ENCODE assay signal across 8 cellular contexts in the genomic region with DNA sequence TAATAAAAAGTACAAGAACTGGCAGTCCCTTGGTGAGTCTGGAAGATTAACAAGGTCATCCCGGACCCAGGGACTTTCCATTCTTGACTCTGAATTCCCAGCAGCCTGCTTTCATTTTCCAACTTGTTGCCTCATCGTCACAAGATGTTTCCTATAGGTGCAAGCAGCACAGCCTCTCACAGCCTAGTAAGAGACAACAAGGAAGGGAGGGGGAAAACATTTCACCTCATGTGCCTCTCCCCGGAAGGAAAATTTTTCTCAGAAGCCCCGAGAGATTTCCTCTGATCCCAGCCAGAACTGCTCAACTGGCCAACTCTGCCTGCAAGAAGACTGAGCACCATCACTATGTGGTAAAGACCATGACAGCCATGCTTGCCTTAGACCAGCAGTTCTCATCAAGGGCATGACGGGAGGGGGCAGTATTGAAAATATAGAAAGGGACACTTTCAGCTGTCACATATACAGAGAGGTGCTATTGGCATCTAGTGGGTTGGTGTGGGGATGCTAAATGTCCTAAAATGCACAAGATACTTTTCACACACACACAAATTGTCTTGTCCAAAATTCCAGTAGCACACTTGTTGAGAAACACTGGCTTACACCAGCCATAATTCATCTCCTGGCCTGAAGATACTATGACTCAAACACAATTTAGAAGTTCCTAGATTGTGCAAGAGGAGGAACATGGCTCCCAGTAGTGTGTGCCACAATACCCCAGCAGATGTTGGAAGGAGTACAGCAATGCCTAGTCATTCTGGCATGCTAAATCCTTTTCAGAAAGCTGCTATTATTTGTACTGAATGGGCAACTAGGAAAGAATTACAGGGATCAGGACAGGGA. TPM values are rescaled to one million over a fixed set of nuclear protein-coding genes. Genes with fewer than 3 reads are reported as not detected.
DNase-seq lines count a peak whose midpoint lies in the region; ATAC-seq lines count a peak whose summit lies in the region.

No MANE protein-coding gene starts in this region.

- no peak for ATAC-seq in GM19324 (IDR thresholded peaks at IDR 0.05; ENCODE audit: low FRiP score, unreplicated experiment)

- H3K27me3 Mint-ChIP-seq in immature natural killer cell (ENCODE audit: low read depth in 3 of 3), result no peaks in the 10 kb centered on the region
- no peaks in the 10 kb centered on the region for H3K27me3 Mint-ChIP-seq in activated T-cell treated with anti-CD3 and anti-CD28 coated beads, Interleukin-2, amount 50 U/mL, for 24 hours

- no peaks in the 10 kb centered on the region for H3K9me3 Mint-ChIP-seq in immature natural killer cell
- no peaks in the 10 kb centered on the region for H3K9me3 Mint-ChIP-seq in activated T-cell treated with anti-CD3 and anti-CD28 coated beads, Interleukin-2, amount 50 U/mL, for 24 hours

- peak; percentile 76 for DNase-seq in AG08396 (ENCODE audit: low spot score)
- peak; percentile 20 for DNase-seq in NCI-H1694 treated with DMSO at 0.1 percent for 48 hours (lab: John Stamatoyannopoulos, UW)
- DNase-seq in epidermal melanocyte (ENCODE audit: insufficient read length, low spot score), result peak; percentile 64
- peak; percentile 73 for DNase-seq in myocyte (ENCODE audit: low read depth)
- no peak for DNase-seq in NAMALWA (ENCODE audit: low spot score)
- no peak for DNase-seq in immature natural killer cell
- DNase-seq in activated T-cell treated with anti-CD3 and anti-CD28 coated beads, Interleukin-2, amount 50 U/mL, for 24 hours, result no peak

- no peaks in the 10 kb centered on the region for H3K36me3 Mint-ChIP-seq in immature natural killer cell
- peaks cover 15% of the 10 kb centered on the region for H3K36me3 Mint-ChIP-seq in activated T-cell treated with anti-CD3 and anti-CD28 coated beads, Interleukin-2, amount 50 U/mL, for 24 hours (ENCODE audit: low read depth)

- peaks cover 0 to 6% of the 10 kb centered on the region in 2 donors for H3K4me1 Mint-ChIP-seq in immature natural killer cell
- peaks cover 14% of the 10 kb centered on the region for H3K4me1 Mint-ChIP-seq in activated T-cell treated with anti-CD3 and anti-CD28 coated beads, Interleukin-2, amount 50 U/mL, for 24 hours (ENCODE audit: low read depth)

- no peak overlapping the region for H3K27ac Mint-ChIP-seq in immature natural killer cell
- H3K27ac Mint-ChIP-seq in activated T-cell treated with anti-CD3 and anti-CD28 coated beads, Interleukin-2, amount 50 U/mL, for 24 hours, result no peak overlapping the region

- H3K4me3 Mint-ChIP-seq in immature natural killer cell, result no peak overlapping the region
- no peak overlapping the region for H3K4me3 Mint-ChIP-seq in activated T-cell treated with anti-CD3 and anti-CD28 coated beads, Interleukin-2, amount 50 U/mL, for 24 hours

RNA-seq across cellular contexts. Expression of gene WTAP, which starts 10.8 kb away (rescaled TPM):
- 64.8 and 68.4 TPM in 2 replicates for total RNA-seq in myocyte
- polyA plus RNA-seq in myocyte (2012), result 38.6 TPM
- polyA plus RNA-seq in immature natural killer cell, result 100 to 1,000 TPM; 145 to 169 (median 150) TPM

RNA-seq across cellular contexts. Expression of gene SOD2, which starts 23.4 kb away (rescaled TPM):
- total RNA-seq in myocyte, result 177 and 208 TPM in 2 replicates
- 89.7 TPM for polyA plus RNA-seq in myocyte (2012)
- 10 to 100 TPM; 54.5 to 73.0 (median 54.6) TPM for polyA plus RNA-seq in immature natural killer cell

RNA-seq across cellular contexts. Expression of gene ACAT2, which starts 45.4 kb away (rescaled TPM):
- total RNA-seq in myocyte, result 13.9 and 27.0 TPM in 2 replicates
- 35.2 TPM for polyA plus RNA-seq in myocyte (2012)
- polyA plus RNA-seq in immature natural killer cell, result 10 to 100 TPM; 32.7 to 57.4 (median 45.4) TPM

Comparison
In these comparisons a context has a peak if more than half of its experiments do, and no peak if none do; other contexts are left out.
1. DNase-seq: peak in AG08396 (single experiment), NCI-H1694 treated with DMSO at 0.1 percent for 48 hours (single experiment), epidermal melanocyte (single experiment) and myocyte (single experiment); none in NAMALWA (single experiment), immature natural killer cell (0 of 3) and activated T-cell treated with anti-CD3 and anti-CD28 coated beads, Interleukin-2, amount 50 U/mL, for 24 hours (single experiment).